ENCODE assay signal across 28 cellular contexts in the genomic region with DNA sequence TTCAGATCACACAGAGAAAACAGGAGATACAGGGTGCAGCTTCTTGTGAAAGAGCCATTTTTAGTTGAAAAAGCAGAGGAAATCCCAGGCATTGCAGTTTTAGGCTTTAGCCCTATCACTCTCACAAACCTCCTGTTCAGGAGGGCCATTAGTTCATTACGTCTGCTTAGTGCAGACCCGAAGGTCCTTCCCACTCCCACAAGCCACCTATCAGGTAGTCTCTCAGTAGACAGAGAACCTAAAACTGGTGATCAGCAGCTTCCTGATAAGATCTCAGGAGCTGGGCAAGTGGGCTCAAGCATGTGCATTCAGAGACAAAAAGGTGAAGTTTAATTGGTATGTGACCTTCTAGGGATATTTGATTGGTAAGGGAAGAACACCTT. TPM values are rescaled to one million over a fixed set of nuclear protein-coding genes. Genes with fewer than 3 reads are reported as not detected.
DNase-seq lines count a peak whose midpoint lies in the region; ATAC-seq and TF ChIP-seq lines count a peak whose summit lies in the region.
"Had no signal": no experiment of that assay in that cellular context is flagged by ENCODE, and none has a peak within 500 bp of the region (broad histone marks: within the 10 kb centered on the region; RNA-seq: fewer than 3 reads in every experiment).

No MANE protein-coding gene starts in this region.

- peak overlapping the region; percentile 50 for H3K27ac Mint-ChIP-seq in activated naive CD4-positive, alpha-beta T cell treated with anti-CD3 and anti-CD28 coated beads for 36 hours
- peak overlapping the region; percentile 53 for H3K27ac Mint-ChIP-seq in activated CD8-positive, alpha-beta T cell treated with anti-CD3 and anti-CD28 coated beads, Interleukin-2, amount 10 ng/mL, durations not matched to agents 7 days and 5 days
- H3K27ac Mint-ChIP-seq in nephron (peak overlapping the region; percentile 93 to 99 (median 96)), Calu3 (ENCODE audit: unreplicated experiment) (no peak overlapping the region)
- H3K27ac Mint-ChIP-seq: activated T-helper 2 cell treated with anti-CD3 and anti-CD28 coated beads, Interferon-gamma antibody, Interleukin-2, Interleukin-4, amounts not matched to agents 10 μg/mL and 5 μg/mL and 100 μg/mL, durations not matched to agents 14 hours and 24 hours and 36 hours; WTC11 had no signal

- no peak overlapping the region for H3K9ac ChIP-seq in DND-41 (ENCODE audit: low read depth, low read length)

- H3K79me2 ChIP-seq in DND-41 (ENCODE audit: insufficient read depth, low read length): no peaks in the 10 kb centered on the region
- H3K79me2 ChIP-seq: hepatocyte had no signal

- DNase-seq in activated naive CD4-positive, alpha-beta T cell treated with anti-CD3 and anti-CD28 coated beads for 36 hours: no peak
- DNase-seq in activated naive CD4-positive, alpha-beta T cell treated with anti-CD3 and anti-CD28 coated beads, Interleukin-2, amount 50 U/mL, for 16 hours: no peak
- DNase-seq in DND-41: no peak
- DNase-seq in activated CD8-positive, alpha-beta T cell treated with anti-CD3 and anti-CD28 coated beads, Interleukin-2, amount 10 ng/mL, durations not matched to agents 7 days and 5 days: no peak
- DNase-seq in effector memory CD4-positive, alpha-beta T cell: no peak
- no peak for DNase-seq in Calu3
- DNase-seq in psoas muscle: no peak
- DNase-seq: aorta; foreskin melanocyte; H7; MM.1S; NCI-H1417 treated with DMSO at 0.1 percent for 48 hours; NCI-H2171; NCI-H524; sigmoid colon; stimulated activated CD8-positive, alpha-beta memory T cell treated with anti-CD3 and anti-CD28 coated beads, Interleukin-4, amount 100 ng/mL, for 48 hours; substantia nigra; uterus had no signal

- H3K36me3 ChIP-seq in DND-41 (ENCODE audit: insufficient read depth, low read length) (no peaks in the 10 kb centered on the region), psoas muscle (ENCODE audit: insufficient read depth in 1 of 2, low read depth in 1 of 2) (no peaks in the 10 kb centered on the region)
- H3K36me3 ChIP-seq in effector memory CD4-positive, alpha-beta T cell (ENCODE audit: control insufficient read depth, insufficient read depth, low read length): no peaks in the 10 kb centered on the region
- H3K36me3 ChIP-seq: sigmoid colon, uterus had no signal

- peak overlapping the region; percentile 51; the same call in 1 of the 2 replicates for H2AFZ ChIP-seq in DND-41 (ENCODE audit: low read depth, low read length)
- H2AFZ ChIP-seq: hepatocyte had no signal

- peaks cover 44% of the 10 kb centered on the region for H3K4me1 Mint-ChIP-seq in activated naive CD4-positive, alpha-beta T cell treated with anti-CD3 and anti-CD28 coated beads for 36 hours (ENCODE audit: low read depth)
- H3K4me1 Mint-ChIP-seq in activated CD8-positive, alpha-beta T cell treated with anti-CD3 and anti-CD28 coated beads, Interleukin-2, amount 10 ng/mL, durations not matched to agents 7 days and 5 days (ENCODE audit: low read depth): peaks cover 13% of the 10 kb centered on the region
- H3K4me1 Mint-ChIP-seq in nephron (peaks cover 33% of the 10 kb centered on the region), Calu3 (ENCODE audit: low read depth, unreplicated experiment) (no peaks in the 10 kb centered on the region)
- H3K4me1 Mint-ChIP-seq: neural crest cell, WTC11 had no signal

- H3K27me3 ChIP-seq in DND-41 (ENCODE audit: insufficient read depth, low read length, poor library complexity): no peaks in the 10 kb centered on the region
- no peaks in the 10 kb centered on the region for H3K27me3 ChIP-seq in effector memory CD4-positive, alpha-beta T cell (replicated peaks; ENCODE audit: control insufficient read depth, insufficient read depth, low read length, poor library complexity, severe bottlenecking)
- no peaks in the 10 kb centered on the region for H3K27me3 ChIP-seq in psoas muscle (ENCODE audit: insufficient read depth in 3 of 3, low read length in 2 of 3)
- H3K27me3 ChIP-seq: hepatocyte, sigmoid colon, uterus had no signal

- H3K27me3 Mint-ChIP-seq in activated naive CD4-positive, alpha-beta T cell treated with anti-CD3 and anti-CD28 coated beads for 36 hours (ENCODE audit: low read depth): no peaks in the 10 kb centered on the region
- H3K27me3 Mint-ChIP-seq in activated CD8-positive, alpha-beta T cell treated with anti-CD3 and anti-CD28 coated beads, Interleukin-2, amount 10 ng/mL, durations not matched to agents 7 days and 5 days (ENCODE audit: low read depth): no peaks in the 10 kb centered on the region
- H3K27me3 Mint-ChIP-seq in nephron (ENCODE audit: low read depth) (no peaks in the 10 kb centered on the region), Calu3 (ENCODE audit: unreplicated experiment) (peaks cover 31% of the 10 kb centered on the region)
- H3K27me3 Mint-ChIP-seq: IgD-negative memory B cell had no signal

- H3K4me3 ChIP-seq in DND-41 (ENCODE audit: low read depth in 1 of 2, low read length in 2 of 2) (no peak overlapping the region), psoas muscle (no peak overlapping the region)
- no peak overlapping the region for H3K4me3 ChIP-seq in effector memory CD4-positive, alpha-beta T cell (ENCODE audit: insufficient read depth, low read depth, low read length, poor library complexity, severe bottlenecking)
- H3K4me3 ChIP-seq: hepatocyte, sigmoid colon, uterus had no signal

- no TSS peak for BruUV-seq in Calu3 (replicated peaks; lab: Mats Ljungman, UMichigan)

- H3K4me1 ChIP-seq in DND-41 (ENCODE audit: insufficient read depth, low read length) (peaks cover 8% of the 10 kb centered on the region; the same call in 1 of the 2 replicates), psoas muscle (no peaks in the 10 kb centered on the region)
- H3K4me1 ChIP-seq in effector memory CD4-positive, alpha-beta T cell (ENCODE audit: control insufficient read depth, insufficient read depth, low read length, poor library complexity, severe bottlenecking): no peaks in the 10 kb centered on the region
- H3K4me1 ChIP-seq: sigmoid colon, uterus had no signal

- H3K4me2 ChIP-seq in DND-41 (ENCODE audit: insufficient read depth, low read length): no peak overlapping the region
- H3K4me2 ChIP-seq: hepatocyte had no signal

- CTCF ChIA-PET in activated naive CD4-positive, alpha-beta T cell treated with anti-CD3 and anti-CD28 coated beads for 36 hours (lab: Charles Lee): no interaction called here
- CTCF ChIA-PET in activated CD8-positive, alpha-beta T cell treated with anti-CD3 and anti-CD28 coated beads, Interleukin-2, amount 10 ng/mL, durations not matched to agents 7 days and 5 days (lab: Charles Lee): no interaction called here
- CTCF ChIA-PET in Calu3 (lab: Charles Lee): interaction anchor here (0.6 kb wide), 1 partner anchor 1964 kb away, joined by 3 read pairs; no protein-coding TSS in a partner anchor

- 77 to 87% (median 79%) methylated on average over 2 of the region's 2 CpGs for WGBS in psoas muscle, 3 donors

- TF ChIP-seq CTCF in DND-41 (IDR thresholded peaks at IDR 0.05; ENCODE audit: borderline replicate concordance, extremely low read depth, low read length, poor library complexity, severe bottlenecking) (no peak), nephron (IDR thresholded peaks at IDR 0.05; ENCODE audit: unreplicated experiment in 3 of 3) (no peak), Calu3 (IDR thresholded peaks at IDR 0.05; ENCODE audit: unreplicated experiment) (no peak), psoas muscle (IDR thresholded peaks at IDR 0.05) (no peak)

- no peaks in the 10 kb centered on the region for H3K36me3 Mint-ChIP-seq in activated naive CD4-positive, alpha-beta T cell treated with anti-CD3 and anti-CD28 coated beads for 36 hours (ENCODE audit: low read depth)
- H3K36me3 Mint-ChIP-seq in activated CD8-positive, alpha-beta T cell treated with anti-CD3 and anti-CD28 coated beads, Interleukin-2, amount 10 ng/mL, durations not matched to agents 7 days and 5 days (ENCODE audit: low read depth): no peaks in the 10 kb centered on the region
- H3K36me3 Mint-ChIP-seq in nephron (ENCODE audit: low read depth) (no peaks in the 10 kb centered on the region), Calu3 (ENCODE audit: insufficient read depth, unreplicated experiment) (no peaks in the 10 kb centered on the region)

- no peak overlapping the region for H3K4me3 Mint-ChIP-seq in activated naive CD4-positive, alpha-beta T cell treated with anti-CD3 and anti-CD28 coated beads for 36 hours
- H3K4me3 Mint-ChIP-seq in activated CD8-positive, alpha-beta T cell treated with anti-CD3 and anti-CD28 coated beads, Interleukin-2, amount 10 ng/mL, durations not matched to agents 7 days and 5 days: no peak overlapping the region
- H3K4me3 Mint-ChIP-seq in nephron (peak overlapping the region in 2 of 3 experiments; percentile 16 to 22), Calu3 (ENCODE audit: low read depth, unreplicated experiment) (no peak overlapping the region)
- H3K4me3 Mint-ChIP-seq: central memory CD8-positive, alpha-beta T cell; neural crest cell; WTC11 had no signal

- no peaks in the 10 kb centered on the region for H3K9me3 Mint-ChIP-seq in activated naive CD4-positive, alpha-beta T cell treated with anti-CD3 and anti-CD28 coated beads for 36 hours
- no peaks in the 10 kb centered on the region for H3K9me3 Mint-ChIP-seq in activated CD8-positive, alpha-beta T cell treated with anti-CD3 and anti-CD28 coated beads, Interleukin-2, amount 10 ng/mL, durations not matched to agents 7 days and 5 days (ENCODE audit: insufficient read depth)
- H3K9me3 Mint-ChIP-seq in nephron: no peaks in the 10 kb centered on the region
- H3K9me3 Mint-ChIP-seq in Calu3 (ENCODE audit: low read depth, unreplicated experiment): no peaks in the 10 kb centered on the region
- H3K9me3 Mint-ChIP-seq: activated T-helper 2 cell treated with anti-CD3 and anti-CD28 coated beads, Interferon-gamma antibody, Interleukin-2, Interleukin-4, amounts not matched to agents 10 μg/mL and 5 μg/mL and 100 μg/mL, durations not matched to agents 14 hours and 24 hours and 36 hours; central memory CD8-positive, alpha-beta T cell; IgD-negative memory B cell had no signal

- no peaks in the 10 kb centered on the region for H4K20me1 ChIP-seq in DND-41 (ENCODE audit: insufficient read depth, low read length)

- H3K27ac ChIP-seq in DND-41 (ENCODE audit: low read length): no peak overlapping the region
- H3K27ac ChIP-seq in effector memory CD4-positive, alpha-beta T cell (ENCODE audit: insufficient read depth, low read length, poor library complexity, severe bottlenecking): no peak overlapping the region
- H3K27ac ChIP-seq in psoas muscle: no peak overlapping the region
- H3K27ac ChIP-seq: hepatocyte, sigmoid colon, uterus had no signal

- no peaks in the 10 kb centered on the region for H3K9me3 ChIP-seq in DND-41 (ENCODE audit: insufficient read depth, low read length, severe bottlenecking)
- H3K9me3 ChIP-seq in effector memory CD4-positive, alpha-beta T cell (ENCODE audit: control insufficient read depth, low read length): no peaks in the 10 kb centered on the region
- H3K9me3 ChIP-seq in psoas muscle: no peaks in the 10 kb centered on the region
- H3K9me3 ChIP-seq: sigmoid colon, uterus had no signal

- no peak for ATAC-seq in DND-41 (ENCODE audit: insufficient read depth, low read depth)
- ATAC-seq in activated CD8-positive, alpha-beta T cell treated with anti-CD3 and anti-CD28 coated beads, Interleukin-2, amount 10 ng/mL, durations not matched to agents 7 days and 5 days: no peak
- no peak for ATAC-seq in psoas muscle
- ATAC-seq: WTC11 had no signal

- intact Hi-C loops in activated naive CD4-positive, alpha-beta T cell treated with anti-CD3 and anti-CD28 coated beads for 36 hours (cut with micrococcal nuclease): loop anchor here (5.0 kb wide), 3 partner anchors 60 to 150 kb away; partner anchors contain the start of genes LPXN and ZFP91
- intact Hi-C loops in Calu3 (cut with micrococcal nuclease; ENCODE audit: unreplicated experiment): no loop called here
- intact Hi-C loops in psoas muscle (cut with DNase I): no loop called here

- POLR2A ChIA-PET in activated CD8-positive, alpha-beta T cell treated with anti-CD3 and anti-CD28 coated beads, Interleukin-2, amount 10 ng/mL, durations not matched to agents 7 days and 5 days (lab: Charles Lee): interaction anchor here (0.7 to 1.2 kb wide), 2 partner anchors 150 to 153 kb away, joined by 3 to 5 read pairs; no protein-coding TSS in a partner anchor

RNA-seq across cellular contexts. Expression of gene GLYAT, which starts 4.3 kb away (rescaled TPM):
- total RNA-seq in activated naive CD4-positive, alpha-beta T cell treated with anti-CD3 and anti-CD28 coated beads for 36 hours: not detected
- total RNA-seq in activated CD8-positive, alpha-beta T cell treated with anti-CD3 and anti-CD28 coated beads, Interleukin-2, amount 10 ng/mL, durations not matched to agents 7 days and 5 days: not detected
- total RNA-seq in Calu3 (2022): not detected in 2 replicates
- under 1 TPM in 1 of 4 donors, not detected in 3; 0.54 TPM for total RNA-seq in psoas muscle
- polyA plus RNA-seq in psoas muscle: under 1 TPM in 1 of 3 donors, not detected in 2; 0.03 TPM
- total RNA-seq: activated CD8-positive, alpha-beta memory T cell treated with anti-CD3 and anti-CD28 coated beads for 36 hours; activated T-helper 2 cell treated with anti-CD3 and anti-CD28 coated beads, Interferon-gamma antibody, Interleukin-2, Interleukin-4, amounts not matched to agents 10 μg/mL and 5 μg/mL and 100 μg/mL, durations not matched to agents 14 hours and 24 hours and 36 hours; aorta; H7; neural crest cell; sigmoid colon; uterus; WTC11 had no signal
- polyA plus RNA-seq: AG04450, aorta, esophagus, IgD-negative memory B cell had no signal

Comparison
In these comparisons a context has a peak if more than half of its experiments do, and no peak if none do; other contexts are left out.
1. H3K4me3 Mint-ChIP-seq: peak in nephron (2 of 3); none in activated naive CD4-positive, alpha-beta T cell treated with anti-CD3 and anti-CD28 coated beads for 36 hours (single experiment), activated CD8-positive, alpha-beta T cell treated with anti-CD3 and anti-CD28 coated beads, Interleukin-2, amount 10 ng/mL, durations not matched to agents 7 days and 5 days (single experiment) and Calu3 (single experiment).